Comparison of ENCODE assay signal across 1 cellular context in the genomic region with DNA sequence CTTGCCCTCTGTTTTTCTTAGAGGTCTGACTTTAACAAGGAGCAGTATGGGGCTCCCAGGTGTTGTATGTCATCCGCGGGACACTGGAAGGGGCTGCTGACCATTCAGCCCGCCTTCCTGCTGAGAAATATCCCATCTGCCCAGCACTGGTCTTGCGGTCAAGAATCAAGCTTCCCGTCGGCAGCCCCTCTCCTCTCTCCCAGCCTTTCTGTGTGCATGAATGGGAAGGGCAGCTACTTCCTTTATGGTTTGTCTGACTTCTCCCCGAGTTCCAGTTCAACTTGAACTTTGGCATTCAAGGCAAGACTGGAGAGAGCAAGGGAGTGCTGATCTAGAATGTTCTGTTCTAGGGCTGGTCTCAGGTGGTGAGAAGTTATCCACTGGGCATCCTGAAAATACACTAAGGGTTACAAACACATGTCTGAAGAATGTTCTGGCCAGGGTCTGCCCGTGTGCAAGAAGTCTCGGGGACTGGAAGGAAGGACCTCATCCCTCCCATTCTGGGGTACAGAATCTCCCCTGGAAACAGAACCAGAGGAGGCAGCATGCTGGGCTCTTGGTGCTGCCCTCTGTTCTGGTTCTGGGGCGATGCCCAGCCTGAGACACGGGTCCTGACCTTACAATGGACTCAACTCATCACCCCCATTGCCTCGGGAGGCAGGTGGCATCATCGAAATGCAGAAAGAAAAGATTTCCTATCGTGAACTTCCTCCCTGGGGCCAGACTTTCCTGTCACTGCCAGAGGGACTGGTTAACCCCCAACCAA.
TF ChIP-seq lines count a peak whose summit lies in the region.

No MANE protein-coding gene starts in this region.

TF ChIP-seq in K562, 482 proteins besides CTCF, POLR2A, EP300 and RAD21:
- TF ChIP-seq HMGN3 (IDR thresholded peaks at IDR 0.05; ENCODE audit: borderline replicate concordance, extremely low read depth, insufficient read length, low read depth, low read length) (no peak), ZNF124 (CRISPR knock-in tag; IDR thresholded peaks at IDR 0.05) (no peak), NELFE (IDR thresholded peaks at IDR 0.05; ENCODE audit: insufficient read depth, insufficient read length) (no peak), PRPF4 (IDR thresholded peaks at IDR 0.05; ENCODE audit: insufficient read depth, low read depth, low read length, poor library complexity, severe bottlenecking) (no peak), RBM25 (IDR thresholded peaks at IDR 0.05; ENCODE audit: low read depth, low read length, severe bottlenecking) (no peak), SRSF9 (IDR thresholded peaks at IDR 0.05; ENCODE audit: borderline replicate concordance, low read depth, low read length) (no peak), MTA3 (IDR thresholded peaks at IDR 0.05; ENCODE audit: borderline replicate concordance) (no peak), ZNF384 (IDR thresholded peaks at IDR 0.05; ENCODE audit: low read depth, low read length) (no peak), ZNF263 (CRISPR knock-in tag; IDR thresholded peaks at IDR 0.05; ENCODE audit: borderline replicate concordance) (no peak), SMAD4 (CRISPR knock-in tag; conservative IDR thresholded peaks at IDR 0.05) (no peak), POLR2G (IDR thresholded peaks at IDR 0.05; ENCODE audit: low read depth, low read length) (no peak), PTRF (tag; IDR thresholded peaks at IDR 0.05) (no peak)
- TF ChIP-seq, protein P1, sequence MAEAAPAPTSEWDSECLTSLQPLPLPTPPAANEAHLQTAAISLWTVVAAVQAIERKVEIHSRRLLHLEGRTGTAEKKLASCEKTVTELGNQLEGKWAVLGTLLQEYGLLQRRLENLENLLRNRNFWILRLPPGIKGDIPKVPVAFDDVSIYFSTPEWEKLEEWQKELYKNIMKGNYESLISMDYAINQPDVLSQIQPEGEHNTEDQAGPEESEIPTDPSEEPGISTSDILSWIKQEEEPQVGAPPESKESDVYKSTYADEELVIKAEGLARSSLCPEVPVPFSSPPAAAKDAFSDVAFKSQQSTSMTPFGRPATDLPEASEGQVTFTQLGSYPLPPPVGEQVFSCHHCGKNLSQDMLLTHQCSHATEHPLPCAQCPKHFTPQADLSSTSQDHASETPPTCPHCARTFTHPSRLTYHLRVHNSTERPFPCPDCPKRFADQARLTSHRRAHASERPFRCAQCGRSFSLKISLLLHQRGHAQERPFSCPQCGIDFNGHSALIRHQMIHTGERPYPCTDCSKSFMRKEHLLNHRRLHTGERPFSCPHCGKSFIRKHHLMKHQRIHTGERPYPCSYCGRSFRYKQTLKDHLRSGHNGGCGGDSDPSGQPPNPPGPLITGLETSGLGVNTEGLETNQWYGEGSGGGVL (CRISPR knock-in tag; IDR thresholded peaks at IDR 0.05): no peak
- TF ChIP-seq, protein P2, sequence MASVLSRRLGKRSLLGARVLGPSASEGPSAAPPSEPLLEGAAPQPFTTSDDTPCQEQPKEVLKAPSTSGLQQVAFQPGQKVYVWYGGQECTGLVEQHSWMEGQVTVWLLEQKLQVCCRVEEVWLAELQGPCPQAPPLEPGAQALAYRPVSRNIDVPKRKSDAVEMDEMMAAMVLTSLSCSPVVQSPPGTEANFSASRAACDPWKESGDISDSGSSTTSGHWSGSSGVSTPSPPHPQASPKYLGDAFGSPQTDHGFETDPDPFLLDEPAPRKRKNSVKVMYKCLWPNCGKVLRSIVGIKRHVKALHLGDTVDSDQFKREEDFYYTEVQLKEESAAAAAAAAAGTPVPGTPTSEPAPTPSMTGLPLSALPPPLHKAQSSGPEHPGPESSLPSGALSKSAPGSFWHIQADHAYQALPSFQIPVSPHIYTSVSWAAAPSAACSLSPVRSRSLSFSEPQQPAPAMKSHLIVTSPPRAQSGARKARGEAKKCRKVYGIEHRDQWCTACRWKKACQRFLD (CRISPR knock-in tag; IDR thresholded peaks at IDR 0.05): no peak
- TF ChIP-seq, protein P3, sequence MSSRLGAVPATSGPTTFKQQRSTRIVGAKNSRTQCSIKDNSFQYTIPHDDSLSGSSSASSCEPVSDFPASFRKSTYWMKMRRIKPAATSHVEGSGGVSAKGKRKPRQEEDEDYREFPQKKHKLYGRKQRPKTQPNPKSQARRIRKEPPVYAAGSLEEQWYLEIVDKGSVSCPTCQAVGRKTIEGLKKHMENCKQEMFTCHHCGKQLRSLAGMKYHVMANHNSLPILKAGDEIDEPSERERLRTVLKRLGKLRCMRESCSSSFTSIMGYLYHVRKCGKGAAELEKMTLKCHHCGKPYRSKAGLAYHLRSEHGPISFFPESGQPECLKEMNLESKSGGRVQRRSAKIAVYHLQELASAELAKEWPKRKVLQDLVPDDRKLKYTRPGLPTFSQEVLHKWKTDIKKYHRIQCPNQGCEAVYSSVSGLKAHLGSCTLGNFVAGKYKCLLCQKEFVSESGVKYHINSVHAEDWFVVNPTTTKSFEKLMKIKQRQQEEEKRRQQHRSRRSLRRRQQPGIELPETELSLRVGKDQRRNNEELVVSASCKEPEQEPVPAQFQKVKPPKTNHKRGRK (tag; IDR thresholded peaks at IDR 0.05): no peak
- TF ChIP-seq, protein P4, sequence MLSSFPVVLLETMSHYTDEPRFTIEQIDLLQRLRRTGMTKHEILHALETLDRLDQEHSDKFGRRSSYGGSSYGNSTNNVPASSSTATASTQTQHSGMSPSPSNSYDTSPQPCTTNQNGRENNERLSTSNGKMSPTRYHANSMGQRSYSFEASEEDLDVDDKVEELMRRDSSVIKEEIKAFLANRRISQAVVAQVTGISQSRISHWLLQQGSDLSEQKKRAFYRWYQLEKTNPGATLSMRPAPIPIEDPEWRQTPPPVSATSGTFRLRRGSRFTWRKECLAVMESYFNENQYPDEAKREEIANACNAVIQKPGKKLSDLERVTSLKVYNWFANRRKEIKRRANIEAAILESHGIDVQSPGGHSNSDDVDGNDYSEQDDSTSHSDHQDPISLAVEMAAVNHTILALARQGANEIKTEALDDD (IDR thresholded peaks at IDR 0.05): no peak
- TF ChIP-seq, protein P5, sequence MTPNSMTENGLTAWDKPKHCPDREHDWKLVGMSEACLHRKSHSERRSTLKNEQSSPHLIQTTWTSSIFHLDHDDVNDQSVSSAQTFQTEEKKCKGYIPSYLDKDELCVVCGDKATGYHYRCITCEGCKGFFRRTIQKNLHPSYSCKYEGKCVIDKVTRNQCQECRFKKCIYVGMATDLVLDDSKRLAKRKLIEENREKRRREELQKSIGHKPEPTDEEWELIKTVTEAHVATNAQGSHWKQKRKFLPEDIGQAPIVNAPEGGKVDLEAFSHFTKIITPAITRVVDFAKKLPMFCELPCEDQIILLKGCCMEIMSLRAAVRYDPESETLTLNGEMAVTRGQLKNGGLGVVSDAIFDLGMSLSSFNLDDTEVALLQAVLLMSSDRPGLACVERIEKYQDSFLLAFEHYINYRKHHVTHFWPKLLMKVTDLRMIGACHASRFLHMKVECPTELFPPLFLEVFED (CRISPR knock-in tag; conservative IDR thresholded peaks at IDR 0.05): no peak
- TF ChIP-seq, protein P6, sequence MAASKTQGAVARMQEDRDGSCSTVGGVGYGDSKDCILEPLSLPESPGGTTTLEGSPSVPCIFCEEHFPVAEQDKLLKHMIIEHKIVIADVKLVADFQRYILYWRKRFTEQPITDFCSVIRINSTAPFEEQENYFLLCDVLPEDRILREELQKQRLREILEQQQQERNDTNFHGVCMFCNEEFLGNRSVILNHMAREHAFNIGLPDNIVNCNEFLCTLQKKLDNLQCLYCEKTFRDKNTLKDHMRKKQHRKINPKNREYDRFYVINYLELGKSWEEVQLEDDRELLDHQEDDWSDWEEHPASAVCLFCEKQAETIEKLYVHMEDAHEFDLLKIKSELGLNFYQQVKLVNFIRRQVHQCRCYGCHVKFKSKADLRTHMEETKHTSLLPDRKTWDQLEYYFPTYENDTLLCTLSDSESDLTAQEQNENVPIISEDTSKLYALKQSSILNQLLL (CRISPR knock-in tag; IDR thresholded peaks at IDR 0.05; ENCODE audit: borderline replicate concordance): no peak
- TF ChIP-seq, protein P7, sequence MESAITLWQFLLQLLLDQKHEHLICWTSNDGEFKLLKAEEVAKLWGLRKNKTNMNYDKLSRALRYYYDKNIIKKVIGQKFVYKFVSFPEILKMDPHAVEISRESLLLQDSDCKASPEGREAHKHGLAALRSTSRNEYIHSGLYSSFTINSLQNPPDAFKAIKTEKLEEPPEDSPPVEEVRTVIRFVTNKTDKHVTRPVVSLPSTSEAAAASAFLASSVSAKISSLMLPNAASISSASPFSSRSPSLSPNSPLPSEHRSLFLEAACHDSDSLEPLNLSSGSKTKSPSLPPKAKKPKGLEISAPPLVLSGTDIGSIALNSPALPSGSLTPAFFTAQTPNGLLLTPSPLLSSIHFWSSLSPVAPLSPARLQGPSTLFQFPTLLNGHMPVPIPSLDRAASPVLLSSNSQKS (CRISPR knock-in tag; IDR thresholded peaks at IDR 0.05): no peak
